Comparison of ENCODE assay signal across 25 cellular contexts in the genomic region with DNA sequence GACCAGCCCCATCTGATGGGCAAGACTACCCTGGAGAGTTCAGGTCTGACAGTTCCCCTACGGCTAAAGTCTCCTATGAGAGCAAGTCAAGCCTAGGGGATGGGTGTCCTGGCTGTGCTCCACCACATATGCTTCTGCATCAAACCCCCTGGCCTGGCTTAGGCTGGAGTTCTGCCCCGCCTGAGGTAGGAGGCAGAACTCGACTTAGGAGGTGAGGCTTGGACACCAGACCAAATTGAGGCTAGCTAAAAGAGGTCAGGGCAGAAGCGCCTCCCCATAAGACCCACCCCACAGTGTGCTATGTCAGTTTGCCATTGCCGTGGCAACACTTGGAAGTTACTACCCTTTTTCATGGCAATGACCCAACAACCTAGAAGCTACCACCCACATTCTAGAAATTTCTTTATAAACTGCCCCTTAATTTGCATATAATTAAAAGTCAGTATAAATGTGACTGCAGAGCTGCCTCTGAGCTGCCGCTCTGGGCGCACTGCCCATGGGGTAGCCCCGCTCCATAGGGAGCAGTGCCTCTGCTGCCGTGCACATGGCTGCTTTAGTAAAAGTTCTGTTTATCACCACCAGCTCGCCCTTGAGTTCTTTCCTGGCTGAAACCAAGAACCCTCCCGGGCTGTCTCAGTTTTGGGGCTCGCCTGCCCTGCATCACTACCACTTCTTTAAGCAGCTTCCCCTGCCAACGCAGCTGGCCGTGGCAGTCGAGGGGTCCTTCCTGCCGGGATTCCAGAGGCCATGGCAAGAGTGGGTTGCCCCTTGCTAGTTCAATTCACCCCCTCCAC. TPM values are rescaled to one million over a fixed set of nuclear protein-coding genes. Genes with fewer than 3 reads are reported as not detected.
A peak's percentile ranks its signal among the peaks of the same experiment; 100 is the strongest.
DNase-seq lines count a peak whose midpoint lies in the region; ATAC-seq and TF ChIP-seq lines count a peak whose summit lies in the region.
"Had no signal": no experiment of that assay in that cellular context is flagged by ENCODE, and none has a peak within 500 bp of the region (broad histone marks: within the 10 kb centered on the region; RNA-seq: fewer than 3 reads in every experiment).

No MANE protein-coding gene starts in this region.

- WGBS in adrenal gland, 4 donors, result 90 to 97% (median 93%) methylated on average over 14 to 16 of the region's 16 CpGs
- WGBS in prostate gland, result 93% methylated on average over 16 of the region's 16 CpGs

- H3K9me3 ChIP-seq in adrenal gland (replicated peaks in 1 of 3), result peaks cover 0 to 19% (median 0%) of the 10 kb centered on the region in 3 donors
- no peaks in the 10 kb centered on the region for H3K9me3 ChIP-seq in prostate gland
- H3K9me3 ChIP-seq: pancreas had no signal

- no peaks in the 10 kb centered on the region for H3K27me3 ChIP-seq in H7 (ENCODE audit: control insufficient read depth, insufficient read depth, low read length)
- H3K27me3 ChIP-seq in adrenal gland, result no peaks in the 10 kb centered on the region
- no peaks in the 10 kb centered on the region for H3K27me3 ChIP-seq in prostate gland (replicated peaks; ENCODE audit: insufficient read depth)
- H3K27me3 ChIP-seq: body of pancreas, pancreas, vagina had no signal

- TF ChIP-seq POLR2A in adrenal gland (IDR thresholded peaks at IDR 0.05), result no peak
- no peak for TF ChIP-seq POLR2A in prostate gland (IDR thresholded peaks at IDR 0.05)

- H3K36me3 ChIP-seq in H7 (replicated peaks; ENCODE audit: control insufficient read depth, insufficient read depth, low read length), result no peaks in the 10 kb centered on the region
- H3K36me3 ChIP-seq in adrenal gland (replicated peaks in 1 of 2), result peaks cover 0 to 4% of the 10 kb centered on the region in 2 donors
- H3K36me3 ChIP-seq in prostate gland, result no peaks in the 10 kb centered on the region

- peak; percentile 54 for DNase-seq in activated effector memory CD4-positive, alpha-beta T cell treated with anti-CD3 and anti-CD28 coated beads, Interleukin-2, amount 50 U/mL, for 16 hours
- DNase-seq in activated effector memory CD4-positive, alpha-beta T cell treated with Interleukin-2 at 50 U/mL for 16 hours, result no peak
- DNase-seq in H7 (peak; percentile 14), progenitor cell of endocrine pancreas (ENCODE audit: low spot score, unreplicated experiment) (no peak), adrenal gland (no peak), NCI-H2029 treated with DMSO at 0.1 percent for 48 hours (lab: John Stamatoyannopoulos, UW) (no peak), prostate gland (ENCODE audit: low spot score) (no peak)
- DNase-seq: body of pancreas; DMS153; NCI-H1105 treated with DMSO at 0.1 percent for 48 hours; NCI-H1930; NCI-H526; PC-9; SHP77; stimulated activated CD4-positive, alpha-beta T cell treated with anti-CD3 and anti-CD28 coated beads, Interleukin-15, amount 100 ng/mL, for 24 hours; stimulated activated naive CD4-positive, alpha-beta T cell treated with Interleukin-2 at 50 U/mL for 16 hours had no signal

- intact Hi-C loops in adrenal gland (cut with DNase I) (no loop called here), prostate gland (cut with DNase I) (no loop called here)

- TF ChIP-seq CTCF in progenitor cell of endocrine pancreas (IDR thresholded peaks at IDR 0.05; ENCODE audit: unreplicated experiment) (no peak), adrenal gland (IDR thresholded peaks at IDR 0.05) (no peak), prostate gland (IDR thresholded peaks at IDR 0.05) (no peak)

- H3K27me3 Mint-ChIP-seq in progenitor cell of endocrine pancreas, result no peaks in the 10 kb centered on the region

- H3K27ac ChIP-seq in adrenal gland, result no peak overlapping the region
- no peak overlapping the region for H3K27ac ChIP-seq in prostate gland
- H3K27ac ChIP-seq: body of pancreas, pancreas, PC-9, thoracic aorta, vagina had no signal

- peak; percentile 18 for ATAC-seq in esophagus mucosa
- ATAC-seq: body of pancreas had no signal

- H3K4me1 ChIP-seq in adrenal gland (replicated peaks in 1 of 2), result no peaks in the 10 kb centered on the region
- no peaks in the 10 kb centered on the region for H3K4me1 ChIP-seq in prostate gland (replicated peaks)
- H3K4me1 ChIP-seq: body of pancreas, pancreas, vagina had no signal

- H3K4me3 ChIP-seq in H7 (ENCODE audit: insufficient read depth, low read depth, low read length), result no peak overlapping the region
- H3K4me3 ChIP-seq in adrenal gland, result no peak overlapping the region
- no peak overlapping the region for H3K4me3 ChIP-seq in prostate gland
- H3K4me3 ChIP-seq: body of pancreas, pancreas, PC-9, thoracic aorta, vagina had no signal

- H3K4me3 Mint-ChIP-seq in progenitor cell of endocrine pancreas (ENCODE audit: low read depth), result no peak overlapping the region

- H3K9me3 Mint-ChIP-seq in progenitor cell of endocrine pancreas (ENCODE audit: low read depth), result peaks cover 12% of the 10 kb centered on the region

- peak overlapping the region; percentile 49 for H3K27ac Mint-ChIP-seq in progenitor cell of endocrine pancreas

- H3K36me3 Mint-ChIP-seq in progenitor cell of endocrine pancreas (ENCODE audit: insufficient read depth), result peaks cover 51% of the 10 kb centered on the region

- no peaks in the 10 kb centered on the region for H3K4me1 Mint-ChIP-seq in progenitor cell of endocrine pancreas (ENCODE audit: low read depth)

RNA-seq across cellular contexts. Expression of gene AP1M1, which starts 20.2 kb away (rescaled TPM):
- 49.3 and 56.3 TPM in 2 replicates for total RNA-seq in H7 (2014; rRNA removed; shearing (Covaris generic))
- total RNA-seq in esophagus mucosa (37.7 TPM), progenitor cell of endocrine pancreas (47.4 and 51.8 TPM in 2 replicates), adrenal gland (10 to 100 TPM; 68.4 to 99.6 (median 88.7) TPM), prostate gland (100 to 1,000 TPM in 1 of 2 donors, 10 to 100 TPM in 1; 45.9 to 130 TPM)
- polyA plus RNA-seq in adrenal gland, result 10 to 100 TPM; 51.6 to 61.8 (median 58.5) TPM

RNA-seq across cellular contexts. Expression of gene FAM32A, which starts 32.7 kb away (rescaled TPM):
- 91.8 and 96.9 TPM in 2 replicates for total RNA-seq in H7 (2014; rRNA removed; shearing (Covaris generic))
- total RNA-seq in esophagus mucosa (40.4 TPM), progenitor cell of endocrine pancreas (91.6 and 95.2 TPM in 2 replicates), adrenal gland (100 to 1,000 TPM in 3 of 8 donors, 10 to 100 TPM in 5; 68.1 to 136 (median 89.8) TPM), prostate gland (100 to 1,000 TPM in 1 of 2 donors, 10 to 100 TPM in 1; 98.1 to 103 TPM)
- 100 to 1,000 TPM in 1 of 3 donors, 10 to 100 TPM in 2; 76.4 to 119 (median 77.6) TPM for polyA plus RNA-seq in adrenal gland

RNA-seq across cellular contexts. Expression of gene CIB3, which starts 44.5 kb away (rescaled TPM):
- total RNA-seq in H7 (2014; rRNA removed; shearing (Covaris generic)), result not detected in 2 replicates
- total RNA-seq in esophagus mucosa, result not detected
- not detected in 2 replicates for total RNA-seq in progenitor cell of endocrine pancreas
- not detected for total RNA-seq in adrenal gland
- not detected for polyA plus RNA-seq in adrenal gland
- total RNA-seq in prostate gland, result not detected
- total RNA-seq: A172, body of pancreas, cerebellum, endothelial cell of umbilical vein, H1, pancreas, PC-9, sciatic nerve, thoracic aorta, vagina had no signal
- polyA plus RNA-seq: endothelial cell of umbilical vein, H1, pancreas had no signal

Comparison
In these comparisons a context has a peak if more than half of its experiments do, and no peak if none do; other contexts are left out.
1. DNase-seq: peak in activated effector memory CD4-positive, alpha-beta T cell treated with anti-CD3 and anti-CD28 coated beads, Interleukin-2, amount 50 U/mL, for 16 hours (single experiment) and H7 (single experiment); none in activated effector memory CD4-positive, alpha-beta T cell treated with Interleukin-2 at 50 U/mL for 16 hours (single experiment), progenitor cell of endocrine pancreas (single experiment), adrenal gland (0 of 7), NCI-H2029 treated with DMSO at 0.1 percent for 48 hours (single experiment) and prostate gland (single experiment).